In genomic region chr7:29565634-29565981, GRCh38 we compare ENCODE assay signal across 10 cellular contexts. TPM values are rescaled to one million over a fixed set of nuclear protein-coding genes. Genes with fewer than 3 reads are reported as not detected.
DNase-seq lines count a peak whose midpoint lies in the region; ATAC-seq and TF ChIP-seq lines count a peak whose summit lies in the region.
"Had no signal": no experiment of that assay in that cellular context is flagged by ENCODE, and none has a peak within 500 bp of the region (broad histone marks: within the 10 kb centered on the region; RNA-seq: fewer than 3 reads in every experiment).

No MANE protein-coding gene starts in this region.

- H3K36me3 Mint-ChIP-seq in activated CD4-positive, alpha-beta T cell treated with anti-CD3 and anti-CD28 coated beads for 36 hours (ENCODE audit: low read depth), result no peaks in the 10 kb centered on the region
- peaks cover 3% of the 10 kb centered on the region for H3K36me3 Mint-ChIP-seq in memory B cell

- WGBS in stomach, 5 donors, result 16 to 48% (median 29%) methylated on average over 11 to 13 of the region's 13 CpGs

- H3K4me1 ChIP-seq in breast epithelium (no peaks in the 10 kb centered on the region), stomach (peaks cover 20 to 50% (median 43%) of the 10 kb centered on the region in 4 donors)

- H3K4me3 Mint-ChIP-seq in activated CD4-positive, alpha-beta T cell treated with anti-CD3 and anti-CD28 coated beads for 36 hours, result peak overlapping the region; percentile 70
- peak overlapping the region; percentile 69 for H3K4me3 Mint-ChIP-seq in memory B cell

- no peak overlapping the region for H3K27ac Mint-ChIP-seq in activated CD4-positive, alpha-beta T cell treated with anti-CD3 and anti-CD28 coated beads for 36 hours
- H3K27ac Mint-ChIP-seq in memory B cell, result no peak overlapping the region

- peak overlapping the region in 1 of 2 donors; percentile 85 for H3K27ac ChIP-seq in breast epithelium
- H3K27ac ChIP-seq in stomach, result peak overlapping the region in 3 of 5 donors; percentile 79 to 94 (median 87)
- H3K27ac ChIP-seq: cardiac muscle cell had no signal

- H3K36me3 ChIP-seq in breast epithelium (no peaks in the 10 kb centered on the region), stomach (peaks cover 0 to 3% (median 0%) of the 10 kb centered on the region in 4 donors)
- H3K36me3 ChIP-seq: cardiac muscle cell had no signal

- no peak for DNase-seq in activated CD4-positive, alpha-beta T cell treated with anti-CD3 and anti-CD28 coated beads for 36 hours
- no peak for DNase-seq in activated CD4-positive, alpha-beta T cell treated with anti-CD3 and anti-CD28 coated beads, Interleukin-2, amount 50 U/mL, for 1 hour
- DNase-seq in breast epithelium (ENCODE audit: low spot score in 2 of 2) (no peak), memory B cell (ENCODE audit: low spot score in 2 of 2) (no peak), stomach (no peak), NCI-H2081 treated with DMSO at 0.1 percent for 48 hours (lab: John Stamatoyannopoulos, UW) (no peak)
- DNase-seq: GOT3 had no signal

- intact Hi-C loops in activated CD4-positive, alpha-beta T cell treated with anti-CD3 and anti-CD28 coated beads for 36 hours (cut with DNase I, micrococcal nuclease), result loop anchor here in 1 of 2 experiments (10.0 kb wide), 1 partner anchor 611 kb away; the partner anchor contains the start of gene TRIL
- intact Hi-C loops in breast epithelium (cut with DNase I; ENCODE audit: low total_unique reads), result no loop called here
- intact Hi-C loops in stomach (cut with DNase I; ENCODE audit: low total_unique reads), result no loop called here

- H3K4me3 ChIP-seq in breast epithelium (peak overlapping the region; percentile 56 to 84 (median 60)), stomach (peak overlapping the region; percentile 54 to 72 (median 56))

- no peak for TF ChIP-seq EP300 in stomach (IDR thresholded peaks at IDR 0.05)

- H3K4me1 Mint-ChIP-seq in activated CD4-positive, alpha-beta T cell treated with anti-CD3 and anti-CD28 coated beads for 36 hours, result peaks cover 15% of the 10 kb centered on the region
- H3K4me1 Mint-ChIP-seq in memory B cell, result peaks cover 8% of the 10 kb centered on the region

- TF ChIP-seq POLR2A in breast epithelium (IDR thresholded peaks at IDR 0.05) (no peak), stomach (IDR thresholded peaks at IDR 0.05) (no peak)

- H3K27me3 Mint-ChIP-seq in activated CD4-positive, alpha-beta T cell treated with anti-CD3 and anti-CD28 coated beads for 36 hours, result peaks cover 64% of the 10 kb centered on the region
- H3K27me3 Mint-ChIP-seq in memory B cell, result peaks cover 32% of the 10 kb centered on the region

- POLR2A ChIA-PET in activated CD4-positive, alpha-beta T cell treated with anti-CD3 and anti-CD28 coated beads for 36 hours (lab: Charles Lee), result no interaction called here

- H3K9me3 Mint-ChIP-seq in activated CD4-positive, alpha-beta T cell treated with anti-CD3 and anti-CD28 coated beads for 36 hours (ENCODE audit: low read depth), result no peaks in the 10 kb centered on the region
- H3K9me3 Mint-ChIP-seq in memory B cell, result peaks cover 4% of the 10 kb centered on the region

- no peak for ATAC-seq in activated CD4-positive, alpha-beta T cell treated with anti-CD3 and anti-CD28 coated beads for 36 hours
- ATAC-seq in memory B cell (ENCODE audit: low read depth) (no peak), HG03095 (IDR thresholded peaks at IDR 0.05; ENCODE audit: unreplicated experiment) (no peak), GM21526 (IDR thresholded peaks at IDR 0.05; ENCODE audit: low FRiP score, unreplicated experiment) (no peak)

- CTCF ChIA-PET in activated CD4-positive, alpha-beta T cell treated with anti-CD3 and anti-CD28 coated beads for 36 hours (lab: Charles Lee), result no interaction called here

- TF ChIP-seq CTCF in breast epithelium (IDR thresholded peaks at IDR 0.05) (no peak), stomach (IDR thresholded peaks at IDR 0.05) (no peak)

- H3K9me3 ChIP-seq in breast epithelium, result no peaks in the 10 kb centered on the region
- no peaks in the 10 kb centered on the region for H3K9me3 ChIP-seq in stomach

- no peaks in the 10 kb centered on the region for H3K27me3 ChIP-seq in breast epithelium
- peaks cover 0 to 67% (median 46%) of the 10 kb centered on the region in 3 donors for H3K27me3 ChIP-seq in stomach

RNA-seq across cellular contexts. Expression of gene PRR15, which starts 2.0 kb away (rescaled TPM):
- total RNA-seq in activated CD4-positive, alpha-beta T cell treated with anti-CD3 and anti-CD28 coated beads for 36 hours, result not detected
- 10 to 100 TPM in 2 of 3 donors, under 1 TPM in 1; 0.64 to 13.2 (median 11.8) TPM for total RNA-seq in breast epithelium
- 10 to 100 TPM in 2 of 5 donors, 1 to 10 TPM in 3; 6.1 to 53.6 (median 9.9) TPM for total RNA-seq in stomach
- polyA plus RNA-seq in stomach, result 10 to 100 TPM in 2 of 3 donors, 1 to 10 TPM in 1; 7.0 to 50.3 (median 10.6) TPM
